In the genomic region with DNA sequence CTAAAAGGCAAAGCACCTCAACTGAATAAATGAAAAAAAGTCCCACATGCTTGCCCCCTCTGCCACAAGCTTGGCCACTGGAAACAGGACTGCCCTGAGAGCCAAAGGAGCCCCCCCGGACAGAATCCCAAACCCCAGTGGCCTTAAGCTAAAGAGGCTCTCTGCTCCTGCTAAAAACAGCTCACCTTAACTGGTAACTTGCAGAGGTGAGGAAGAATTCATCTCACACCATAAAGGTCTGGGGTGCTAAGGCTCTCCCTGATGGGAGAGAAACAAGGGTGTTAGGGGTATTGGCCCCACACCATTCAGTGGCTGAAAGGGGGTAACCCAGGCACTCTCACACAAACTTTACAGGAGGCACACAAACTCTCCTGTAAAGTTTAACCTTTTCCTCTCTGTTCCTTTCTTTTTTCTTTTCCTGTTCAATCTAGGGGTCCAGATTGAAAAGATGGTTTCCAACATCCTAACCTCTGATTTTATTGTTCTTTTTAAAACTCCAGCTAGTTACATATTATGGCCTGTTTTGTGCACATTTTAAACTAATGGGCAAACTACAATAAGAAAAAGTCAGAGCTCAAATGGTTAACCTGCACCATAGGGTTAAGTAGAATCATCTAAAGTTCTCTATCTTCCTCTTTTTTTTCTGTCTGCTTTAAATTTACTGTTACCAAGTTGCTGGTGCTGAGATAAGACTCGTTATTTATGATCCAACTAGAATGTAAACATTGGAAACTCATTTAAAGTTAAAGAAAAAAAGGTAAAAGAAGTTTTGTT, we compare ENCODE assay signal across 16 cellular contexts. TPM values are rescaled to one million over a fixed set of nuclear protein-coding genes. Genes with fewer than 3 reads are reported as not detected.
DNase-seq lines count a peak whose midpoint lies in the region; ATAC-seq and TF ChIP-seq lines count a peak whose summit lies in the region.
"Had no signal": no experiment of that assay in that cellular context is flagged by ENCODE, and none has a peak within 500 bp of the region (broad histone marks: within the 10 kb centered on the region; RNA-seq: fewer than 3 reads in every experiment).

No MANE protein-coding gene starts in this region.

- H3K23ac ChIP-seq in mesenchymal stem cell (ENCODE audit: low read length in 2 of 2): no peak overlapping the region

- 0 out of 2 replicates have a peak overlapping the region, but pooled peaks have one; percentile 1 for H3K9ac ChIP-seq in SU-DHL-6 (ENCODE audit: low read length)
- no peak overlapping the region for H3K9ac ChIP-seq in mesenchymal stem cell (ENCODE audit: low read length)
- H3K9ac ChIP-seq in PC-3 (ENCODE audit: low read length): no peak overlapping the region

- in situ Hi-C loops in GM13976 (cut with MboI; ENCODE audit: low sequenced_read_pairs, unreplicated experiment): no loop called here

- peak overlapping the region; percentile 16 to 85 for H3K18ac ChIP-seq in mesenchymal stem cell (ENCODE audit: low read depth in 1 of 2, low read length in 2 of 2)

- peaks cover 21% of the 10 kb centered on the region for H3K36me3 Mint-ChIP-seq in stimulated activated naive CD8-positive, alpha-beta T cell treated with anti-CD3 and anti-CD28 coated beads, Interleukin-15, Interleukin-2, amounts not matched to agents 100 ng/mL and 50 ng/mL, for 24 hours (ENCODE audit: low read depth)

- H3K9me2 ChIP-seq in SU-DHL-6 (replicated peaks; ENCODE audit: insufficient read depth, low read length) (no peaks in the 10 kb centered on the region), PC-3 (replicated peaks; ENCODE audit: low read length) (no peaks in the 10 kb centered on the region)

- H4K91ac ChIP-seq in mesenchymal stem cell (ENCODE audit: low read length): no peak overlapping the region

- no peak overlapping the region for H3K27ac Mint-ChIP-seq in stimulated activated naive CD8-positive, alpha-beta T cell treated with anti-CD3 and anti-CD28 coated beads, Interleukin-15, Interleukin-2, amounts not matched to agents 100 ng/mL and 50 ng/mL, for 24 hours
- no peak overlapping the region for H3K27ac Mint-ChIP-seq in stimulated activated naive CD8-positive, alpha-beta T cell treated with anti-CD3 and anti-CD28 coated beads, Interleukin-15, amount 100 ng/mL, for 72 hours

- TF ChIP-seq CTCF in SU-DHL-6 (IDR thresholded peaks at IDR 0.05; ENCODE audit: insufficient read depth, low read length, poor library complexity, severe bottlenecking) (no peak), PC-3 (conservative IDR thresholded peaks at IDR 0.05; ENCODE audit: low read depth, low read length) (no peak), GM13976 (IDR thresholded peaks at IDR 0.05; ENCODE audit: borderline replicate concordance, control extremely low read depth, extremely low read depth, insufficient read depth, missing control alignments) (no peak), ovary (IDR thresholded peaks at IDR 0.05) (no peak)

- TF ChIP-seq POLR2A in ovary (IDR thresholded peaks at IDR 0.05): no peak

- H3K14ac ChIP-seq in mesenchymal stem cell (ENCODE audit: low read length in 2 of 2): no peak overlapping the region

- H3K36me3 ChIP-seq in SU-DHL-6 (ENCODE audit: low read length) (no peaks in the 10 kb centered on the region; the same call in 1 of the 2 replicates), mesenchymal stem cell (ENCODE audit: control insufficient read depth in 1 of 2, insufficient read depth in 2 of 2, low read depth in 1 of 2, low read length in 2 of 2) (peaks cover 0 to under 1% of the 10 kb centered on the region in 2 experiments), PC-3 (ENCODE audit: low read depth, low read length) (0 out of 2 replicates have a peak, but pooled peaks cover 4% of the 10 kb centered on the region), ovary (no peaks in the 10 kb centered on the region)
- H3K36me3 ChIP-seq: colonic mucosa had no signal

- no peak overlapping the region for H3K4me2 ChIP-seq in SU-DHL-6 (ENCODE audit: low read depth, low read length, poor library complexity, severe bottlenecking)
- no peak overlapping the region for H3K4me2 ChIP-seq in mesenchymal stem cell (ENCODE audit: low read length, poor library complexity, severe bottlenecking)
- H3K4me2 ChIP-seq in PC-3 (ENCODE audit: low read length): no peak overlapping the region

- H2BK12ac ChIP-seq in mesenchymal stem cell (ENCODE audit: low read length in 2 of 2): peak overlapping the region; percentile 84 to 90

- H3K4ac ChIP-seq in mesenchymal stem cell (ENCODE audit: low read depth in 1 of 2, low read length in 2 of 2): peak overlapping the region in 1 of 2 experiments; percentile 17

- BruUV-seq in PC-3 (replicated peaks; lab: Mats Ljungman, UMichigan): no TSS peak

- no peak overlapping the region for H2AFZ ChIP-seq in SU-DHL-6 (ENCODE audit: low read depth, low read length, severe bottlenecking)
- no peak overlapping the region for H2AFZ ChIP-seq in mesenchymal stem cell (ENCODE audit: low read depth, low read length)
- no peak overlapping the region for H2AFZ ChIP-seq in PC-3 (ENCODE audit: low read length)

- peaks cover 12% of the 10 kb centered on the region for H3K9me3 Mint-ChIP-seq in stimulated activated naive CD8-positive, alpha-beta T cell treated with anti-CD3 and anti-CD28 coated beads, Interleukin-15, Interleukin-2, amounts not matched to agents 100 ng/mL and 50 ng/mL, for 24 hours
- peaks cover 6 to 15% of the 10 kb centered on the region in 2 donors for H3K9me3 Mint-ChIP-seq in stimulated activated naive CD8-positive, alpha-beta T cell treated with anti-CD3 and anti-CD28 coated beads, Interleukin-15, amount 100 ng/mL, for 72 hours

- peak overlapping the region; percentile 1 for H2BK120ac ChIP-seq in mesenchymal stem cell (ENCODE audit: low read depth, low read length)

- peak overlapping the region; percentile 8 for H3K4me3 Mint-ChIP-seq in stimulated activated naive CD8-positive, alpha-beta T cell treated with anti-CD3 and anti-CD28 coated beads, Interleukin-15, Interleukin-2, amounts not matched to agents 100 ng/mL and 50 ng/mL, for 24 hours
- H3K4me3 Mint-ChIP-seq in stimulated activated naive CD8-positive, alpha-beta T cell treated with anti-CD3 and anti-CD28 coated beads, Interleukin-15, amount 100 ng/mL, for 72 hours: no peak overlapping the region

- peaks cover 11% of the 10 kb centered on the region for H3K4me1 Mint-ChIP-seq in stimulated activated naive CD8-positive, alpha-beta T cell treated with anti-CD3 and anti-CD28 coated beads, Interleukin-15, Interleukin-2, amounts not matched to agents 100 ng/mL and 50 ng/mL, for 24 hours (ENCODE audit: low read depth)
- H3K4me1 Mint-ChIP-seq in stimulated activated naive CD8-positive, alpha-beta T cell treated with anti-CD3 and anti-CD28 coated beads, Interleukin-15, amount 100 ng/mL, for 72 hours: peaks cover 26% of the 10 kb centered on the region

- H3K79me2 ChIP-seq in SU-DHL-6 (ENCODE audit: insufficient read depth, low read length) (no peaks in the 10 kb centered on the region), PC-3 (ENCODE audit: low read length) (no peaks in the 10 kb centered on the region)

- no peaks in the 10 kb centered on the region for H3K4me1 ChIP-seq in mesenchymal stem cell (ENCODE audit: control insufficient read depth, insufficient read depth, low read depth, low read length)
- no peaks in the 10 kb centered on the region for H3K4me1 ChIP-seq in PC-3 (ENCODE audit: insufficient read depth, low read length)
- no peaks in the 10 kb centered on the region for H3K4me1 ChIP-seq in ovary (ENCODE audit: insufficient read depth)
- H3K4me1 ChIP-seq: colonic mucosa had no signal

- TF ChIP-seq EP300 in ovary (IDR thresholded peaks at IDR 0.05): no peak

- H4K20me1 ChIP-seq in SU-DHL-6 (ENCODE audit: low read depth, low read length) (no peaks in the 10 kb centered on the region), PC-3 (ENCODE audit: low read length) (no peaks in the 10 kb centered on the region)

- peaks cover 15% of the 10 kb centered on the region; the same call in 1 of the 2 replicates for H3K9me3 ChIP-seq in SU-DHL-6 (ENCODE audit: insufficient read depth, low read length)
- peaks cover 14% of the 10 kb centered on the region for H3K9me3 ChIP-seq in mesenchymal stem cell (ENCODE audit: control insufficient read depth, low read length)
- H3K9me3 ChIP-seq in PC-3 (ENCODE audit: low read length): peaks cover 6% of the 10 kb centered on the region; the same call in 1 of the 2 replicates
- no peaks in the 10 kb centered on the region for H3K9me3 ChIP-seq in ovary
- H3K9me3 ChIP-seq: colonic mucosa had no signal

- ATAC-seq in stimulated activated naive CD8-positive, alpha-beta T cell treated with anti-CD3 and anti-CD28 coated beads, Interleukin-15, amount 100 ng/mL, for 72 hours: no peak
- no peak for ATAC-seq in PC-3
- ATAC-seq in HG02642 (IDR thresholded peaks at IDR 0.05; ENCODE audit: poor library complexity, unreplicated experiment): no peak
- ATAC-seq: HCT116 had no signal

- no peak overlapping the region for H3K27ac ChIP-seq in SU-DHL-6 (ENCODE audit: low read depth, low read length)
- H3K27ac ChIP-seq in mesenchymal stem cell (ENCODE audit: low read length, poor library complexity, severe bottlenecking): no peak overlapping the region
- no peak overlapping the region for H3K27ac ChIP-seq in PC-3 (ENCODE audit: low read length)
- H3K27ac ChIP-seq in ovary: no peak overlapping the region
- H3K27ac ChIP-seq: colonic mucosa, epithelial cell of prostate had no signal

- WGBS in mesenchymal stem cell: no CpG with 5 or more reads among the region's 2 CpGs
- 28 to 51% (median 36%) methylated on average over 2 of the region's 2 CpGs for WGBS in ovary, 3 donors

- H2BK15ac ChIP-seq in mesenchymal stem cell (ENCODE audit: low read depth, poor library complexity, severe bottlenecking): peak overlapping the region; percentile 90

- no peaks in the 10 kb centered on the region for H3K27me3 Mint-ChIP-seq in stimulated activated naive CD8-positive, alpha-beta T cell treated with anti-CD3 and anti-CD28 coated beads, Interleukin-15, Interleukin-2, amounts not matched to agents 100 ng/mL and 50 ng/mL, for 24 hours
- no peaks in the 10 kb centered on the region for H3K27me3 Mint-ChIP-seq in stimulated activated naive CD8-positive, alpha-beta T cell treated with anti-CD3 and anti-CD28 coated beads, Interleukin-15, amount 100 ng/mL, for 72 hours

- POLR2A ChIA-PET in PC-3 (lab: Charles Lee; ENCODE audit: unreplicated experiment): no interaction called here

- CTCF ChIA-PET in PC-3 (lab: Charles Lee): no interaction called here

- no peak overlapping the region for H2BK5ac ChIP-seq in mesenchymal stem cell (ENCODE audit: low read depth, low read length, poor library complexity, severe bottlenecking)

- no peak overlapping the region for H2AK5ac ChIP-seq in mesenchymal stem cell (ENCODE audit: low read length, severe bottlenecking)

- no peaks in the 10 kb centered on the region for H3K79me1 ChIP-seq in mesenchymal stem cell (replicated peaks; ENCODE audit: low read length, poor library complexity, severe bottlenecking)

- DNase-seq in stimulated activated naive CD8-positive, alpha-beta T cell treated with anti-CD3 and anti-CD28 coated beads, Interleukin-15, amount 100 ng/mL, for 72 hours: no peak
- DNase-seq in mesenchymal stem cell: no peak
- DNase-seq in PC-3: no peak
- DNase-seq in GM13976 (ENCODE audit: low spot score): no peak
- DNase-seq in ovary: no peak
- DNase-seq: activated effector memory CD4-positive, alpha-beta T cell treated with Interleukin-2 at 50 U/mL for 16 hours; colonic mucosa; EL; NCI-H1105; occipital lobe; stimulated activated CD4-positive, alpha-beta T cell treated with anti-CD3 and anti-CD28 coated beads, Interleukin-4, amount 100 ng/mL, for 4 hours had no signal

- H3K4me3 ChIP-seq in SU-DHL-6 (ENCODE audit: insufficient read depth, low read length, poor library complexity, severe bottlenecking) (no peak overlapping the region), mesenchymal stem cell (ENCODE audit: insufficient read depth in 1 of 2, low read depth in 1 of 2, low read length in 2 of 2) (no peak overlapping the region), PC-3 (ENCODE audit: low read length) (no peak overlapping the region), ovary (no peak overlapping the region)
- H3K4me3 ChIP-seq: colonic mucosa had no signal

- H3F3A ChIP-seq in SU-DHL-6 (ENCODE audit: insufficient read depth) (no peaks in the 10 kb centered on the region; the same call in 1 of the 2 replicates), PC-3 (ENCODE audit: low read length, unreplicated experiment) (no peaks in the 10 kb centered on the region)

- H3K27me3 ChIP-seq in SU-DHL-6 (ENCODE audit: low read length) (no peaks in the 10 kb centered on the region), mesenchymal stem cell (ENCODE audit: control insufficient read depth in 1 of 2, insufficient read depth in 1 of 2, low read length in 2 of 2) (no peaks in the 10 kb centered on the region), PC-3 (ENCODE audit: low read length) (no peaks in the 10 kb centered on the region), ovary (no peaks in the 10 kb centered on the region)
- H3K27me3 ChIP-seq: colonic mucosa had no signal

- intact Hi-C loops in PC-3 (cut with micrococcal nuclease) (no loop called here), ovary (cut with DNase I) (no loop called here)

- H4K8ac ChIP-seq in mesenchymal stem cell (ENCODE audit: low read length): peak overlapping the region; percentile 40

RNA-seq across cellular contexts. Expression of gene TRANK1, which starts 19.9 kb away (rescaled TPM):
- polyA plus RNA-seq in mesenchymal stem cell (2013, experiment 1 of 2): 4.2 TPM
- polyA plus RNA-seq in mesenchymal stem cell (2013, experiment 2 of 2): 3.7 TPM
- total RNA-seq in PC-3 (2014; rRNA removed) (0.58 and 2.4 TPM in 2 replicates), ovary (10 to 100 TPM; 10.7 to 42.4 (median 27.4) TPM)
- polyA plus RNA-seq in ovary: 10 to 100 TPM; 11.4 to 24.6 TPM
